Comparison of ENCODE assay signal across 18 cellular contexts in the genomic region with DNA sequence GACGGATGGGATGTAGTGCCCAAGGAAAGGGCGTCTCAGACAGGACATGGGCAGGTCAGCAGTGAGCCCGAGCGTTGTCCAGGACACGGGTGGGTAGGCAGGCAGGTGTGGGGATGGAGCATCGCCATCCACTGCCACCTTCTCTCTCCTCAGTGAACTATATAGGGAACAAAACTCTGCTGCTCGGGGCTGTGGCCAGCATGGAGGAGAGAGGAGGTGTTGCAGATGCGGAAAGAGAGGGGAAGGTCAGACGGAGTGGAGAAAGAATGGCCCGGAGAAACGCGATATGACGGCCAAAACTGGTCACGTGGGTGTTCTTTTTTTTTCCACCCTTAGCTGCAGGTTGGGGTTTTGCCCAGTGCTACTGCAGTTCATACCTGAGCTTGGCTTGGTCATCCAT.
DNase-seq lines count a peak whose midpoint lies in the region; ATAC-seq lines count a peak whose summit lies in the region.
"Had no signal": no experiment of that assay in that cellular context is flagged by ENCODE, and none has a peak within 500 bp of the region (broad histone marks: within the 10 kb centered on the region; RNA-seq: fewer than 3 reads in every experiment).

No MANE protein-coding gene starts in this region.

- H3K27me3 ChIP-seq in right cardiac atrium (ENCODE audit: control insufficient read depth, insufficient read depth) = no peaks in the 10 kb centered on the region

- no peak for ATAC-seq in right cardiac atrium
- ATAC-seq in GM18868 (IDR thresholded peaks at IDR 0.05; ENCODE audit: unreplicated experiment) = no peak
- ATAC-seq in GM19455 (IDR thresholded peaks at IDR 0.05; ENCODE audit: unreplicated experiment) = no peak
- ATAC-seq: Panc1 had no signal

- DNase-seq in cardiac septum (ENCODE audit: low spot score) (peak; percentile 67), right cardiac atrium (no peak), ecto neural progenitor cell (ENCODE audit: low spot score) (peak; percentile 21), posterior vena cava (ENCODE audit: low spot score) (peak; percentile 29)
- DNase-seq in activated naive CD4-positive, alpha-beta T cell treated with Interleukin-2 at 50 U/mL for 16 hours = no peak
- DNase-seq: ACHN; Calu3; CD4-positive, alpha-beta T cell; MG63; NCI-H1105 treated with DMSO at 0.1 percent for 48 hours; NCI-H187; NCI-H446; NCI-H82; Right ventricle myocardium superior had no signal

- intact Hi-C loops in cardiac septum (cut with DNase I) = no loop called here
- intact Hi-C loops in right cardiac atrium (cut with DNase I) = no loop called here
- intact Hi-C loops in posterior vena cava (cut with DNase I) = no loop called here

- H3K27ac ChIP-seq in right cardiac atrium (ENCODE audit: low read length) = no peak overlapping the region
- H3K27ac ChIP-seq: KMS-11 had no signal

- WGBS in right cardiac atrium = 86% methylated on average over 14 of the region's 14 CpGs

- no peak overlapping the region for H3K4me3 ChIP-seq in right cardiac atrium (ENCODE audit: low read length)
- H3K4me3 ChIP-seq: MG63 had no signal

- H3K9me3 ChIP-seq in right cardiac atrium (ENCODE audit: control insufficient read depth, low read length) = no peaks in the 10 kb centered on the region
- H3K9me3 ChIP-seq: MG63 had no signal

- H3K4me1 ChIP-seq in right cardiac atrium (ENCODE audit: control insufficient read depth, insufficient read depth, low read length) = no peaks in the 10 kb centered on the region

Comparison
In these comparisons a context has a peak if more than half of its experiments do, and no peak if none do; other contexts are left out.
1. DNase-seq: peak in cardiac septum (single experiment), ecto neural progenitor cell (single experiment) and posterior vena cava (single experiment); none in right cardiac atrium (0 of 3) and activated naive CD4-positive, alpha-beta T cell treated with Interleukin-2 at 50 U/mL for 16 hours (single experiment).